Comparison of ENCODE assay signal across 11 cellular contexts in the genomic region with DNA sequence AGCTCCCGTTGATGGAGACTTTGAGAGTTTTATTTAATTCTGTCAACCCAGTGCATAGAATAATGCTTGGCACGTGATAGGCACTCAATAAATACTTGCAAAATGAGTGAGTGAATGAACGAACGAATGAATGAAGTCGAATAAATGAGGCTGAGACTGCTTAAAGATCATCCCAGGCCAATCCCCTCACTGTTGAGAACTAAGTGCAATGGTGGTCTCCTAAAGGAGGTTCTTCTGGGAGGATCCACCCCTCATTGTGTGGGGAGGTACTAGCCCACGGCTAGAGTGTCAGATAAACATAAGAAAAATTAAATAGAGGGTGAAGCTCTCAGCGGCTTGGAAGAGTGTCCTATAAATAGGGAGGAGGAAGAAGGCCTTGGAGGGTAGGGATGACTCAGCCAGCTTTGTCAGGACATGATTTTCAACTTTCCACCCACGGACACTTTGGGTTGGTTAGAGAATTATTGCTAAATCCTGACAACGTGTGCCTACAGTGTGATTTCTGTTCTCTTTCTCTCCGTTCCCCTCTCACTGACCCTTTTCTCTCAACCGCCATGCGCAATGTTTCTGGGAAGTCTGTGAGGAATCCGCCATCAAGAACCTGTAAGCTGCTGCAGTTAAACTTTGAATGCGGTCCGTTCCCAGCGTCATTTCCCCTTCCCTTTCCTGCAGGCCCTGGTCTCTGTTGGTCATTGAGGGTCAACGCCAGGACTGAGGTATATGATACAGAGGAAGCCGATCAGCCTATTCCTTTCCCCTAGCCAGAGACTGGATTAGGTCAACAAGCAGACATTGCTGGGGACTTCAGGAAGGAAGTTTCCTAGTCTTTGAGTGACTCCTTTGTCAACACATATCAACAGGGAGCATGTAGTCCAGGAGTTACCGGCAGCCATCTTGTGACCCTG.
DNase-seq lines count a peak whose midpoint lies in the region; ATAC-seq and TF ChIP-seq lines count a peak whose summit lies in the region.
"Had no signal": no experiment of that assay in that cellular context is flagged by ENCODE, and none has a peak within 500 bp of the region (broad histone marks: within the 10 kb centered on the region; RNA-seq: fewer than 3 reads in every experiment).

No MANE protein-coding gene starts in this region.

- no peak for TF ChIP-seq CTCF in neutrophil (IDR thresholded peaks at IDR 0.05)

- H3K9me3 ChIP-seq in neutrophil = no peaks in the 10 kb centered on the region

- H3K4me1 ChIP-seq in neutrophil (ENCODE audit: control insufficient read depth in 1 of 2, insufficient read depth in 1 of 2, low read depth in 1 of 2, low read length in 1 of 2) = peaks cover 34 to 39% of the 10 kb centered on the region in 2 experiments

- ATAC-seq in HG03521 (IDR thresholded peaks at IDR 0.05; ENCODE audit: unreplicated experiment) = no peak
- no peak for ATAC-seq in HG03432 (IDR thresholded peaks at IDR 0.05; ENCODE audit: unreplicated experiment)
- no peak for ATAC-seq in HG03457 (IDR thresholded peaks at IDR 0.05; ENCODE audit: unreplicated experiment)

- peak; percentile 99 for DNase-seq in AML-193 (lab: John Stamatoyannopoulos, UW)
- peak; percentile 72 for DNase-seq in OCI-M1 (lab: John Stamatoyannopoulos, UW)
- DNase-seq in fibroblast of gingiva (ENCODE audit: low read depth) = peak; percentile 8
- DNase-seq in cortex of kidney (lab: John Stamatoyannopoulos, UW) = no peak
- DNase-seq: activated CD4-positive, alpha-beta memory T cell treated with anti-CD3 and anti-CD28 coated beads, Interleukin-2, amount 10 ng/mL, durations not matched to agents 7 days and 5 days; CD4-positive, CD25-positive, alpha-beta regulatory T cell; NCI-H2171 treated with DMSO at 0.1 percent for 48 hours had no signal

- peak overlapping the region; percentile 83 for H3K27ac ChIP-seq in neutrophil

- no peaks in the 10 kb centered on the region for H3K36me3 ChIP-seq in neutrophil

- no peaks in the 10 kb centered on the region for H3K27me3 ChIP-seq in neutrophil

- peak overlapping the region; percentile 44 for H3K4me3 ChIP-seq in neutrophil (ENCODE audit: low read depth in 1 of 2, low read length in 1 of 2)
